In genomic region chr12:128823916-128824839, GRCh38 we compare ENCODE assay signal across 8 cellular contexts. TPM values are rescaled to one million over a fixed set of nuclear protein-coding genes. Genes with fewer than 3 reads are reported as not detected.
DNase-seq lines count a peak whose midpoint lies in the region; ATAC-seq and TF ChIP-seq lines count a peak whose summit lies in the region.

TSS of gene SLC15A4 (minus strand) at chr12:128823958. CDS start at chr12:128823943, 15 bp downstream.

- TF ChIP-seq EP300 in esophagus muscularis mucosa (IDR thresholded peaks at IDR 0.05) = no peak

- peak; percentile 94 for DNase-seq in DND-41
- DNase-seq in Peyer's patch = peak; percentile 98 to 99 (median 99)
- peak; percentile 96 for DNase-seq in activated T-cell treated with anti-CD3 and anti-CD28 coated beads, Interleukin-2, amount 50 U/mL, for 48 hours
- DNase-seq in esophagus muscularis mucosa (ENCODE audit: extremely low spot score) = peak; percentile 98
- DNase-seq in stimulated activated CD8-positive, alpha-beta memory T cell treated with anti-CD3 and anti-CD28 coated beads, Interleukin-7, amount 100 ng/mL, for 24 hours (ENCODE audit: low read depth) = peak; percentile 87

- H3K4me3 ChIP-seq in DND-41 (ENCODE audit: low read depth in 1 of 2, low read length in 2 of 2) (peak within 1 kb of the TSS; percentile 88 to 90), KMS-11 (IDR thresholded peaks at IDR 0.05; ENCODE audit: insufficient read depth, low read depth, low read length) (no peak within 1 kb of the TSS), Peyer's patch (peak within 1 kb of the TSS; percentile 81 to 95 (median 88)), esophagus muscularis mucosa (peak within 1 kb of the TSS; percentile 87 to 99 (median 96)), muscle layer of duodenum (ENCODE audit: low read depth in 1 of 2, low read length in 2 of 2) (peak within 1 kb of the TSS; percentile 83 to 93)

- H3K9ac ChIP-seq in DND-41 (ENCODE audit: low read depth, low read length) (peak within 1 kb of the TSS; percentile 95), KMS-11 (peak within 1 kb of the TSS; percentile 60; the same call in 1 of the 2 replicates)

- ATAC-seq in DND-41 (ENCODE audit: insufficient read depth, low read depth) = peak; percentile 94
- peak; percentile 71 for ATAC-seq in GM21786 (IDR thresholded peaks at IDR 0.05; ENCODE audit: unreplicated experiment)

- H4K20me1 ChIP-seq in DND-41 (ENCODE audit: insufficient read depth, low read length) (peaks cover 28% of the 10 kb centered on the region), KMS-11 (ENCODE audit: insufficient read depth) (no peaks in the 10 kb centered on the region)

- intact Hi-C loops in esophagus muscularis mucosa (cut with DNase I) = no loop called here

- no peaks in the 10 kb centered on the region for H3K27me3 ChIP-seq in DND-41 (ENCODE audit: insufficient read depth, low read length, poor library complexity)
- H3K27me3 ChIP-seq in KMS-11 (ENCODE audit: insufficient read depth, low read depth) = no peaks in the 10 kb centered on the region
- no peaks in the 10 kb centered on the region for H3K27me3 ChIP-seq in Peyer's patch
- no peaks in the 10 kb centered on the region for H3K27me3 ChIP-seq in esophagus muscularis mucosa
- no peaks in the 10 kb centered on the region for H3K27me3 ChIP-seq in muscle layer of duodenum (ENCODE audit: low read depth, low read length)

- H3K4me1 ChIP-seq in DND-41 (ENCODE audit: insufficient read depth, low read length) (peaks cover 48% of the 10 kb centered on the region), KMS-11 (ENCODE audit: low read depth, poor library complexity, severe bottlenecking) (no peaks in the 10 kb centered on the region), Peyer's patch (peaks cover 0 to 27% (median 7%) of the 10 kb centered on the region in 4 donors), esophagus muscularis mucosa (peaks cover 36 to 48% (median 47%) of the 10 kb centered on the region in 4 donors), muscle layer of duodenum (ENCODE audit: control insufficient read depth in 1 of 2, insufficient read depth in 2 of 2, low read length in 2 of 2) (peaks cover 0 to 28% of the 10 kb centered on the region in 2 donors)

- H3K9me3 ChIP-seq in DND-41 (ENCODE audit: insufficient read depth, low read length, severe bottlenecking) (no peaks in the 10 kb centered on the region), Peyer's patch (no peaks in the 10 kb centered on the region), esophagus muscularis mucosa (peaks cover 0 to 5% (median 0%) of the 10 kb centered on the region in 4 donors), muscle layer of duodenum (ENCODE audit: control insufficient read depth in 1 of 2, low read length in 2 of 2) (no peaks in the 10 kb centered on the region)

- WGBS in esophagus muscularis mucosa = 7% methylated on average over 42 of the region's 63 CpGs

- TF ChIP-seq CTCF in DND-41 (IDR thresholded peaks at IDR 0.05; ENCODE audit: borderline replicate concordance, extremely low read depth, low read length, poor library complexity, severe bottlenecking) (no peak), KMS-11 (conservative IDR thresholded peaks at IDR 0.05; ENCODE audit: low read depth, low read length) (no peak), Peyer's patch (IDR thresholded peaks at IDR 0.05) (no peak), esophagus muscularis mucosa (IDR thresholded peaks at IDR 0.05) (peak in 2 of 3 experiments; percentile 3 to 7)

- TF ChIP-seq POLR2A in Peyer's patch (IDR thresholded peaks at IDR 0.05) (peak; percentile 90 to 94), esophagus muscularis mucosa (IDR thresholded peaks at IDR 0.05; ENCODE audit: low read depth) (peak; percentile 91)

- peaks cover 45% of the 10 kb centered on the region for H3K79me2 ChIP-seq in DND-41 (ENCODE audit: insufficient read depth, low read length)
- peaks cover 35% of the 10 kb centered on the region; the same call in 1 of the 2 replicates for H3K79me2 ChIP-seq in KMS-11 (ENCODE audit: insufficient read depth, low read depth)

- H3K27ac ChIP-seq in DND-41 (ENCODE audit: low read length) (peak within 1 kb of the TSS; percentile 98), KMS-11 (peak within 1 kb of the TSS; percentile 30; the same call in 1 of the 2 replicates), Peyer's patch (peak within 1 kb of the TSS; percentile 85 to 94 (median 90)), esophagus muscularis mucosa (replicated peaks in 1 of 4) (peak within 1 kb of the TSS; percentile 81 to 91 (median 89)), muscle layer of duodenum (ENCODE audit: low read length) (peak within 1 kb of the TSS; percentile 79)

- H2AFZ ChIP-seq in DND-41 (ENCODE audit: low read depth, low read length) (peak within 1 kb of the TSS; percentile 100), KMS-11 (ENCODE audit: low read depth) (peak within 1 kb of the TSS; percentile 64)

- peaks cover 27% of the 10 kb centered on the region for H3K36me3 ChIP-seq in DND-41 (ENCODE audit: insufficient read depth, low read length)
- no peaks in the 10 kb centered on the region for H3K36me3 ChIP-seq in KMS-11 (ENCODE audit: insufficient read depth)
- H3K36me3 ChIP-seq in Peyer's patch = no peaks in the 10 kb centered on the region
- H3K36me3 ChIP-seq in esophagus muscularis mucosa = peaks cover 0 to 7% (median 0%) of the 10 kb centered on the region in 4 donors
- no peaks in the 10 kb centered on the region for H3K36me3 ChIP-seq in muscle layer of duodenum (ENCODE audit: control insufficient read depth in 1 of 2, insufficient read depth in 2 of 2, low read length in 2 of 2)

- H3K4me2 ChIP-seq in DND-41 (ENCODE audit: insufficient read depth, low read length) (peak within 1 kb of the TSS; percentile 84), KMS-11 (peak within 1 kb of the TSS; percentile 48)

RNA-seq across cellular contexts. Expression of gene SLC15A4, which starts in this region (rescaled TPM):
- total RNA-seq in Peyer's patch (10 to 100 TPM; 25.4 to 37.0 (median 32.3) TPM), esophagus muscularis mucosa (10 to 100 TPM; 37.5 to 43.0 (median 39.6) TPM)

Comparison
In these comparisons a context has a peak if more than half of its experiments do, and no peak if none do; other contexts are left out.
1. H3K27ac ChIP-seq: peak in every context shown above with its lines; median percentile 98 in DND-41; 90 in Peyer's patch; 89 in esophagus muscularis mucosa; 79 in muscle layer of duodenum; 30 in KMS-11.
2. CTCF ChIP-seq: peak in esophagus muscularis mucosa (2 of 3); none in DND-41 (single experiment), KMS-11 (single experiment) and Peyer's patch (0 of 6).
3. Peak in every context shown above with its lines, with median percentiles within 50 percentile points of each other: DNase-seq.